In genomic region chr2:11437602-11438001, GRCh38 we compare ENCODE assay signal across 20 cellular contexts.
"Had no signal": no experiment of that assay in that cellular context is flagged by ENCODE, and none has a peak within 500 bp of the region (broad histone marks: within the 10 kb centered on the region; RNA-seq: fewer than 3 reads in every experiment).

No MANE protein-coding gene starts in this region.

- H3K4me3 ChIP-seq: gastroesophageal sphincter, heart right ventricle, left ventricle myocardium inferior, right atrium auricular region, tibial artery had no signal

- DNase-seq: activated CD4-positive, CD25-positive, alpha-beta regulatory T cell treated with anti-CD3 and anti-CD28 coated beads, Interleukin-2, amount 50 U/mL, for 72 hours; activated CD8-positive, alpha-beta memory T cell treated with anti-CD3 and anti-CD28 coated beads for 24 hours; activated CD8-positive, alpha-beta memory T cell treated with anti-CD3 and anti-CD28 coated beads, Interleukin-2, amount 50 U/mL, for 48 hours; activated effector memory CD4-positive, alpha-beta T cell treated with Interleukin-2 at 50 U/mL for 16 hours; activated naive CD4-positive, alpha-beta T cell treated with anti-CD3 and anti-CD28 coated beads, Interleukin-2, amount 50 U/mL, for 16 hours; activated T-cell treated with anti-CD3 and anti-CD28 coated beads, Interleukin-2, amount 50 U/mL, for 48 hours; aorta; brain microvascular endothelial cell; central memory CD4-positive, alpha-beta T cell; cortex of kidney; heart right ventricle; left ventricle myocardium inferior; mammary epithelial cell; nephron progenitor cell; occipital lobe; stimulated activated CD4-positive, alpha-beta T cell treated with anti-CD3 and anti-CD28 coated beads, Interleukin-2, amount 100 ng/mL, for 24 hours; stimulated activated naive CD4-positive, alpha-beta T cell treated with Interleukin-2 at 50 U/mL for 16 hours; tibial artery had no signal

- ATAC-seq: gastroesophageal sphincter had no signal
